ENCODE assay signal across 8 cellular contexts in genomic region chr11:102317099-102317767, GRCh38. TPM values are rescaled to one million over a fixed set of nuclear protein-coding genes. Genes with fewer than 3 reads are reported as not detected.
A peak's percentile ranks its signal among the peaks of the same experiment; 100 is the strongest.
DNase-seq lines count a peak whose midpoint lies in the region; ATAC-seq lines count a peak whose summit lies in the region.

Gene BIRC3, plus strand, starts transcription at chr11:102317484. Its CDS starts 7,026 bp downstream, at chr11:102324510.

- POLR2A ChIA-PET in activated CD4-positive, alpha-beta memory T cell treated with anti-CD3 and anti-CD28 coated beads, Interleukin-2, amount 10 ng/mL, durations not matched to agents 7 days and 5 days (lab: Charles Lee) = interaction anchor here (0.7 to 4.0 kb wide), 11 partner anchors 10 to 243 kb away, joined by 3 to 45 read pairs (median 4); partner anchors contain the start of gene BIRC2

- peaks cover 19 to 54% (median 35%) of the 10 kb centered on the region in 10 experiments for H3K4me1 ChIP-seq in BLaER1 treated with 17β-estradiol and CSF1 and Interleukin-3, amounts not matched to agents 10 nM and 100 nM

- no peaks in the 10 kb centered on the region for H3K27me3 Mint-ChIP-seq in activated CD4-positive, alpha-beta memory T cell treated with anti-CD3 and anti-CD28 coated beads, Interleukin-2, amount 10 ng/mL, durations not matched to agents 7 days and 5 days
- H3K27me3 Mint-ChIP-seq in memory B cell = no peaks in the 10 kb centered on the region

- no peaks in the 10 kb centered on the region for H3K9me3 ChIP-seq in BLaER1 treated with 17β-estradiol and CSF1 and Interleukin-3, amounts not matched to agents 10 nM and 100 nM (replicated peaks in 1 of 11)

- H3K9ac ChIP-seq in BLaER1 treated with 17β-estradiol and CSF1 and Interleukin-3, amounts not matched to agents 10 nM and 100 nM = peak within 1 kb of the TSS in 10 of 11 experiments; percentile 16 to 81 (median 46); a peak in 15 of 22 replicates

- 0 out of 22 replicates have a peak, but pooled peaks cover 0 to 3% (median 0%) of the 10 kb centered on the region in 11 experiments for H3K27me3 ChIP-seq in BLaER1 treated with 17β-estradiol and CSF1 and Interleukin-3, amounts not matched to agents 10 nM and 100 nM

- H4K20me1 ChIP-seq in BLaER1 treated with 17β-estradiol and CSF1 and Interleukin-3, amounts not matched to agents 10 nM and 100 nM = no peaks in the 10 kb centered on the region

- peaks cover 38% of the 10 kb centered on the region for H3K36me3 Mint-ChIP-seq in activated CD4-positive, alpha-beta memory T cell treated with anti-CD3 and anti-CD28 coated beads, Interleukin-2, amount 10 ng/mL, durations not matched to agents 7 days and 5 days (ENCODE audit: low read depth)
- H3K36me3 Mint-ChIP-seq in memory B cell = peaks cover 33% of the 10 kb centered on the region

- CTCF ChIA-PET in activated CD4-positive, alpha-beta memory T cell treated with anti-CD3 and anti-CD28 coated beads, Interleukin-2, amount 10 ng/mL, durations not matched to agents 7 days and 5 days (lab: Charles Lee) = interaction anchor here (1.5 to 15.8 kb wide), 5 partner anchors 11 to 29 kb away, joined by 3 to 158 read pairs (median 7); no protein-coding TSS in a partner anchor

- DNase-seq in NCI-H748 treated with DMSO at 0.1 percent for 48 hours (lab: John Stamatoyannopoulos, UW) (peak; percentile 78), memory B cell (ENCODE audit: low spot score in 2 of 2) (peak; percentile 89 to 93)
- peak; percentile 92 for DNase-seq in activated CD4-positive, alpha-beta memory T cell treated with anti-CD3 and anti-CD28 coated beads, Interleukin-2, amount 10 ng/mL, durations not matched to agents 7 days and 5 days
- DNase-seq in effector CD4-positive, alpha-beta T cell = peak; percentile 91
- peak; percentile 79 for DNase-seq in stimulated activated CD8-positive, alpha-beta memory T cell treated with anti-CD3 and anti-CD28 coated beads, Interleukin-12 subunit alpha, Interleukin-12 subunit beta, amount 100 ng/mL, for 24 hours (ENCODE audit: extremely low read depth)

- peak; percentile 91 for ATAC-seq in GM19324 (IDR thresholded peaks at IDR 0.05; ENCODE audit: low FRiP score, unreplicated experiment)
- ATAC-seq in HG03469 (IDR thresholded peaks at IDR 0.05; ENCODE audit: unreplicated experiment) = peak; percentile 82
- peak; percentile 82 for ATAC-seq in memory B cell (ENCODE audit: low read depth)

- peak within 1 kb of the TSS; percentile 91 for H3K27ac Mint-ChIP-seq in activated CD4-positive, alpha-beta memory T cell treated with anti-CD3 and anti-CD28 coated beads, Interleukin-2, amount 10 ng/mL, durations not matched to agents 7 days and 5 days
- peak within 1 kb of the TSS; percentile 96 for H3K27ac Mint-ChIP-seq in memory B cell

- H3K27ac ChIP-seq in BLaER1 treated with 17β-estradiol and CSF1 and Interleukin-3, amounts not matched to agents 10 nM and 100 nM = peak within 1 kb of the TSS in 9 of 11 experiments; percentile 3 to 76 (median 44); a peak in 12 of 22 replicates

- no peaks in the 10 kb centered on the region for H3K36me3 ChIP-seq in BLaER1 treated with 17β-estradiol and CSF1 and Interleukin-3, amounts not matched to agents 10 nM and 100 nM

- H3K4me2 ChIP-seq in BLaER1 treated with 17β-estradiol and CSF1 and Interleukin-3, amounts not matched to agents 10 nM and 100 nM = peak within 1 kb of the TSS; percentile 78 to 99 (median 92)

- H3K9me3 Mint-ChIP-seq in activated CD4-positive, alpha-beta memory T cell treated with anti-CD3 and anti-CD28 coated beads, Interleukin-2, amount 10 ng/mL, durations not matched to agents 7 days and 5 days = no peaks in the 10 kb centered on the region
- H3K9me3 Mint-ChIP-seq in memory B cell = no peaks in the 10 kb centered on the region

- peak within 1 kb of the TSS; percentile 52 to 70 (median 62) for H3K4me3 ChIP-seq in BLaER1 treated with 17β-estradiol and CSF1 and Interleukin-3, amounts not matched to agents 10 nM and 100 nM

- H3K4me3 Mint-ChIP-seq in activated CD4-positive, alpha-beta memory T cell treated with anti-CD3 and anti-CD28 coated beads, Interleukin-2, amount 10 ng/mL, durations not matched to agents 7 days and 5 days = peak within 1 kb of the TSS; percentile 94
- peak within 1 kb of the TSS; percentile 94 for H3K4me3 Mint-ChIP-seq in memory B cell

- peaks cover 69% of the 10 kb centered on the region for H3K4me1 Mint-ChIP-seq in activated CD4-positive, alpha-beta memory T cell treated with anti-CD3 and anti-CD28 coated beads, Interleukin-2, amount 10 ng/mL, durations not matched to agents 7 days and 5 days
- peaks cover 48% of the 10 kb centered on the region for H3K4me1 Mint-ChIP-seq in memory B cell

RNA-seq across cellular contexts. Expression of gene BIRC3, which starts in this region (rescaled TPM):
- 10 to 100 TPM; 79.0 to 80.0 TPM for total RNA-seq in activated CD4-positive, alpha-beta memory T cell treated with anti-CD3 and anti-CD28 coated beads, Interleukin-2, amount 10 ng/mL, durations not matched to agents 7 days and 5 days

Comparison
In these comparisons a context has a peak if more than half of its experiments do, and no peak if none do; other contexts are left out.
1. Peak in every context shown above with its lines: DNase-seq, ATAC-seq, H3K4me3 ChIP-seq and H3K27ac ChIP-seq.